7 cellular contexts compared by ENCODE assay signal in genomic region chr5:34192064-34192922, GRCh38.
DNase-seq lines count a peak whose midpoint lies in the region; ATAC-seq and TF ChIP-seq lines count a peak whose summit lies in the region.
"Not testable (repeated sequence)": the region's sequence is repeated elsewhere in the genome, so short reads cannot be mapped to it uniquely, and the experiment has no call there.

No MANE protein-coding gene starts in this region.

- not testable (repeated sequence) for H3K4me3 ChIP-seq in RWPE2 (ENCODE audit: severe bottlenecking); dorsolateral prefrontal cortex

- in situ Hi-C loops in GM13976 (cut with MboI; ENCODE audit: low sequenced_read_pairs, unreplicated experiment), result loop anchor here (25.0 kb wide), 1 partner anchor 180 kb away; the partner anchor contains the start of gene AMACR

- H3K27me3 ChIP-seq in RWPE2 (ENCODE audit: insufficient read depth, poor library complexity, severe bottlenecking); dorsolateral prefrontal cortex: not testable (repeated sequence)

- DNase-seq in GM13976 (ENCODE audit: low spot score) (peak; percentile 44), RWPE2 (ENCODE audit: low spot score) (peak; percentile 94), dorsolateral prefrontal cortex (peak in 9 of 10 donors; percentile 9 to 83 (median 68)), left ventricle myocardium superior (peak; percentile 42), mesenteric fat pad (ENCODE audit: low spot score) (peak; percentile 95), sciatic nerve (ENCODE audit: low spot score) (peak; percentile 73)
- peak; percentile 71 for DNase-seq in activated effector memory CD4-positive, alpha-beta T cell treated with anti-CD3 and anti-CD28 coated beads, Interleukin-2, amount 50 U/mL, for 16 hours

- not testable (repeated sequence) for H3K36me3 ChIP-seq in RWPE2 (ENCODE audit: low read depth)

- not testable (repeated sequence) for H3K9me3 ChIP-seq in RWPE2 (ENCODE audit: severe bottlenecking)

- intact Hi-C loops in dorsolateral prefrontal cortex (cut with DNase I); left ventricle myocardium superior (cut with micrococcal nuclease); sciatic nerve (cut with DNase I): not testable (repeated sequence)

- H3K4me1 ChIP-seq in RWPE2 (ENCODE audit: insufficient read depth, poor library complexity, severe bottlenecking), result not testable (repeated sequence)

- ATAC-seq in RWPE2 (ENCODE audit: low read depth); left ventricle myocardium superior; sciatic nerve: not testable (repeated sequence)

- H3K27ac ChIP-seq in RWPE2 (ENCODE audit: poor library complexity, severe bottlenecking), result not testable (repeated sequence)
- H3K27ac ChIP-seq in dorsolateral prefrontal cortex, result peak overlapping the region in 58 of 59 donors; percentile 1 to 88 (median 62)

- not testable (repeated sequence) for TF ChIP-seq CTCF in GM13976 (IDR thresholded peaks at IDR 0.05; ENCODE audit: borderline replicate concordance, control extremely low read depth, extremely low read depth, insufficient read depth, missing control alignments); RWPE2 (IDR thresholded peaks at IDR 0.05; ENCODE audit: poor library complexity, severe bottlenecking)
- TF ChIP-seq CTCF in dorsolateral prefrontal cortex (IDR thresholded peaks at IDR 0.05 in 54 of 56, conservative IDR thresholded peaks at IDR 0.05 in 2 of 56; ENCODE audit: low read depth in 1 of 56, partially characterized antibody in 56 of 56), result peak in 3 of 56 donors; percentile 17 to 19 (median 19)

Comparison
In these comparisons a context has a peak if more than half of its experiments do, and no peak if none do; other contexts are left out.
1. DNase-seq: peak in every context shown above with its lines; median percentile 95 in mesenteric fat pad; 94 in RWPE2; 73 in sciatic nerve; 71 in activated effector memory CD4-positive, alpha-beta T cell treated with anti-CD3 and anti-CD28 coated beads, Interleukin-2, amount 50 U/mL, for 16 hours; 68 in dorsolateral prefrontal cortex; 44 in GM13976; 42 in left ventricle myocardium superior.